Comparison of ENCODE assay signal across 23 cellular contexts in genomic region chr9:99335280-99335679, GRCh38.
DNase-seq lines count a peak whose midpoint lies in the region; ATAC-seq and TF ChIP-seq lines count a peak whose summit lies in the region.
"Had no signal": no experiment of that assay in that cellular context is flagged by ENCODE, and none has a peak within 500 bp of the region (broad histone marks: within the 10 kb centered on the region; RNA-seq: fewer than 3 reads in every experiment).

No MANE protein-coding gene starts in this region.

- peaks cover 2% of the 10 kb centered on the region for H3K36me3 Mint-ChIP-seq in T-helper 17 cell (ENCODE audit: low read depth)
- no peaks in the 10 kb centered on the region for H3K36me3 Mint-ChIP-seq in natural killer cell
- H3K36me3 Mint-ChIP-seq: CD14-positive monocyte; CD8-positive, alpha-beta memory T cell had no signal

- intact Hi-C loops in A673 (cut with micrococcal nuclease; ENCODE audit: unreplicated experiment), result no loop called here
- intact Hi-C loops in natural killer cell (cut with micrococcal nuclease), result no loop called here

- H3K27me3 Mint-ChIP-seq in T-helper 17 cell (peaks cover 13% of the 10 kb centered on the region), natural killer cell (ENCODE audit: low read depth in 2 of 2) (peaks cover 8 to 14% of the 10 kb centered on the region in 2 donors)

- H3K4me1 ChIP-seq in A673 (ENCODE audit: insufficient read depth, low read length, poor library complexity, severe bottlenecking), result peaks cover 21% of the 10 kb centered on the region
- H3K4me1 ChIP-seq: BE2C had no signal

- no peak overlapping the region for H3K4me3 Mint-ChIP-seq in T-helper 17 cell
- H3K4me3 Mint-ChIP-seq in natural killer cell, result no peak overlapping the region
- H3K4me3 Mint-ChIP-seq: CD14-positive monocyte; CD8-positive, alpha-beta memory T cell had no signal

- H3K36me3 ChIP-seq in A673 (ENCODE audit: insufficient read depth, low read length, poor library complexity, severe bottlenecking), result no peaks in the 10 kb centered on the region
- H3K36me3 ChIP-seq: BE2C, SJCRH30 had no signal

- DNase-seq in A673 (ENCODE audit: low spot score), result peak; percentile 86
- peak; percentile 16 for DNase-seq in GM12865 (ENCODE audit: low read depth)
- no peak for DNase-seq in T-helper 17 cell
- DNase-seq in pulmonary artery endothelial cell (ENCODE audit: low read depth, low spot score), result peak; percentile 32
- no peak for DNase-seq in natural killer cell
- DNase-seq in putamen (ENCODE audit: low spot score), result no peak
- DNase-seq in activated gamma-delta T cell (lab: John Stamatoyannopoulos, UW), result no peak
- DNase-seq: ACHN; BE2C; CD8-positive, alpha-beta memory T cell; DMS79 treated with DMSO at 0.1 percent for 48 hours; KBM-7; NCI-H1105 treated with DMSO at 0.1 percent for 48 hours; NCI-H1930; NCI-H2107; NCI-H446; NCI-H524 treated with DMSO at 0.1 percent for 48 hours; NCI-H774; PC-9; SJCRH30 had no signal

- BruUV-seq in A673 (replicated peaks; lab: Mats Ljungman, UMichigan), result no TSS peak

- TF ChIP-seq CTCF in A673 (conservative IDR thresholded peaks at IDR 0.05; ENCODE audit: low read depth, low read length) (no peak), GM12865 (IDR thresholded peaks at IDR 0.05; ENCODE audit: insufficient read depth, low read depth, low read length, missing control alignments) (no peak), natural killer cell (IDR thresholded peaks at IDR 0.05) (no peak)

- no peak overlapping the region for H3K27ac ChIP-seq in A673 (ENCODE audit: low read depth, low read length, poor library complexity, severe bottlenecking)
- H3K27ac ChIP-seq: 22Rv1, PC-9, SJCRH30 had no signal

- H3K27ac Mint-ChIP-seq in T-helper 17 cell (no peak overlapping the region), natural killer cell (no peak overlapping the region)
- H3K27ac Mint-ChIP-seq: CD14-positive monocyte; CD8-positive, alpha-beta memory T cell had no signal

- H3K4me1 Mint-ChIP-seq in T-helper 17 cell (peaks cover 5% of the 10 kb centered on the region), natural killer cell (peaks cover 0 to 5% of the 10 kb centered on the region in 2 donors)
- H3K4me1 Mint-ChIP-seq: CD14-positive monocyte; CD8-positive, alpha-beta memory T cell had no signal

- H3K9me3 ChIP-seq in A673 (ENCODE audit: low read depth, low read length, poor library complexity, severe bottlenecking), result no peaks in the 10 kb centered on the region
- no peaks in the 10 kb centered on the region for H3K9me3 ChIP-seq in T-helper 17 cell (ENCODE audit: control insufficient read depth, low read length, poor library complexity, severe bottlenecking)
- H3K9me3 ChIP-seq: BE2C, SJCRH30 had no signal

- H3K27me3 ChIP-seq in A673 (replicated peaks; ENCODE audit: insufficient read depth, low read depth, low read length, poor library complexity), result no peaks in the 10 kb centered on the region
- H3K27me3 ChIP-seq: BE2C, SJCRH30 had no signal

- H3K4me3 ChIP-seq in A673 (ENCODE audit: low read depth, low read length, poor library complexity, severe bottlenecking), result no peak overlapping the region
- no peak overlapping the region for H3K4me3 ChIP-seq in GM12865 (ENCODE audit: low read depth, low read length)
- H3K4me3 ChIP-seq: PC-9, SJCRH30 had no signal

- POLR2A ChIA-PET in A673 (lab: Charles Lee; ENCODE audit: low non-redundant PET), result interaction anchor here (0.6 kb wide), 1 partner anchor 686 kb away, joined by 5 read pairs; no protein-coding TSS in a partner anchor

- ATAC-seq in T-helper 17 cell (peak; percentile 21), natural killer cell (no peak)
- ATAC-seq: SK-N-SH treated with all-trans-retinoic acid at 6 μM for 48 hours had no signal

- H3K9me3 Mint-ChIP-seq in natural killer cell, result no peaks in the 10 kb centered on the region
- H3K9me3 Mint-ChIP-seq: CD8-positive, alpha-beta memory T cell had no signal

- CTCF ChIA-PET in A673 (lab: Charles Lee), result no interaction called here

Comparison
In these comparisons a context has a peak if more than half of its experiments do, and no peak if none do; other contexts are left out.
1. DNase-seq: peak in A673 (single experiment), GM12865 (single experiment) and pulmonary artery endothelial cell (single experiment); none in T-helper 17 cell (0 of 3), natural killer cell (single experiment), putamen (single experiment) and activated gamma-delta T cell (single experiment).